In the genomic region with DNA sequence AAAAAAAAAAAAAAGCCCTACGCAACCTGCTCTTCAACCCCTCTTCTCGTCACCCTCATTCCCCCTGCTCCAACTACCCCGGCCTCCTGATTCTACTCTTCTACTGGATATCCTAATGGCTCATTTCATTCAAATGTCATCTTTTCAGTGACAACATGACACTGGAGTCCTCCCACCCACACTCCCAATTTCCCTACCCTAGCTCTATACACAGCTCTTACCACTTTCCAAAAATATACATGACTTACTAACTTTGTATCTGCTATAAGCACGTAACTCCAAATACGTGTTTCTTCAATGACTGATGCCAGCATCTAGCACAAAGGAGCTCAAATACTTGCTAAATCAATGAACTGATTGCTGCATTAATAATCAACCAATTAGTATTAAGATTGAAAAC, we compare ENCODE assay signal across 19 cellular contexts. TPM values are rescaled to one million over a fixed set of nuclear protein-coding genes. Genes with fewer than 3 reads are reported as not detected.
A peak's percentile ranks its signal among the peaks of the same experiment; 100 is the strongest.
DNase-seq lines count a peak whose midpoint lies in the region; ATAC-seq and TF ChIP-seq lines count a peak whose summit lies in the region.
"Had no signal": no experiment of that assay in that cellular context is flagged by ENCODE, and none has a peak within 500 bp of the region (broad histone marks: within the 10 kb centered on the region; RNA-seq: fewer than 3 reads in every experiment).

No MANE protein-coding gene starts in this region.

- WGBS in gastroesophageal sphincter (ENCODE audit: low coverage in 1 of 2), 2 donors = 76 to 87% methylated on average over 5 of the region's 5 CpGs

- H3K4me1 ChIP-seq in gastroesophageal sphincter = peaks cover 0 to 69% (median 3%) of the 10 kb centered on the region in 3 donors

- H3K27me3 ChIP-seq in gastroesophageal sphincter = no peaks in the 10 kb centered on the region
- H3K27me3 ChIP-seq: body of pancreas, upper lobe of left lung had no signal

- H3K36me3 Mint-ChIP-seq in activated T-cell treated with anti-CD3 and anti-CD28 coated beads, Interleukin-2, amount 50 U/mL, for 24 hours (ENCODE audit: low read depth) = peaks cover 41% of the 10 kb centered on the region
- peaks cover 11% of the 10 kb centered on the region for H3K36me3 Mint-ChIP-seq in dendritic cell treated with granulocyte-macrophage colony-stimulating factor and Interleukin-4, amounts not matched to agents 40 ng/mL and 50 ng/mL, for 4 days (ENCODE audit: low read depth)

- no peak for TF ChIP-seq POLR2A in gastroesophageal sphincter (IDR thresholded peaks at IDR 0.05)

- TF ChIP-seq CTCF in gastroesophageal sphincter (IDR thresholded peaks at IDR 0.05) = no peak

- H3K4me3 ChIP-seq in gastroesophageal sphincter = no peak overlapping the region
- H3K4me3 ChIP-seq: A549, body of pancreas, upper lobe of left lung had no signal

- ATAC-seq in gastroesophageal sphincter = no peak
- ATAC-seq: A549; activated CD8-positive, alpha-beta memory T cell treated with anti-CD3 and anti-CD28 coated beads, Interleukin-2, amount 10 ng/mL, durations not matched to agents 7 days and 5 days; body of pancreas; esophagus mucosa; left lobe of liver; Right ventricle myocardium inferior had no signal

- no peak overlapping the region for H3K27ac ChIP-seq in gastroesophageal sphincter
- H3K27ac ChIP-seq: A549, body of pancreas, C4-2B, upper lobe of left lung had no signal

- no peaks in the 10 kb centered on the region for H3K9me3 Mint-ChIP-seq in activated T-cell treated with anti-CD3 and anti-CD28 coated beads, Interleukin-2, amount 50 U/mL, for 24 hours
- H3K9me3 Mint-ChIP-seq in dendritic cell treated with granulocyte-macrophage colony-stimulating factor and Interleukin-4, amounts not matched to agents 40 ng/mL and 50 ng/mL, for 4 days = no peaks in the 10 kb centered on the region
- H3K9me3 Mint-ChIP-seq: activated B cell treated with CpG ODN at 0.5 μM for 24 hours had no signal

- POLR2A ChIA-PET in HEK293T (lab: Yijun Ruan, JAX) = interaction anchor here (5.8 kb wide), 1 partner anchor 12 kb away, joined by 54 read pairs; a partner anchor contains a TSS

- H3K9me3 ChIP-seq in gastroesophageal sphincter = no peaks in the 10 kb centered on the region
- H3K9me3 ChIP-seq: A549, body of pancreas, upper lobe of left lung had no signal

- no peak for TF ChIP-seq EP300 in gastroesophageal sphincter (IDR thresholded peaks at IDR 0.05)

- H3K27me3 Mint-ChIP-seq in activated T-cell treated with anti-CD3 and anti-CD28 coated beads, Interleukin-2, amount 50 U/mL, for 24 hours = no peaks in the 10 kb centered on the region
- H3K27me3 Mint-ChIP-seq in dendritic cell treated with granulocyte-macrophage colony-stimulating factor and Interleukin-4, amounts not matched to agents 40 ng/mL and 50 ng/mL, for 4 days = no peaks in the 10 kb centered on the region
- H3K27me3 Mint-ChIP-seq: activated B cell treated with CpG ODN at 0.5 μM for 24 hours; activated CD8-positive, alpha-beta memory T cell treated with anti-CD3 and anti-CD28 coated beads, Interleukin-2, amount 10 ng/mL, durations not matched to agents 7 days and 5 days had no signal

- H3K27ac Mint-ChIP-seq in activated T-cell treated with anti-CD3 and anti-CD28 coated beads, Interleukin-2, amount 50 U/mL, for 24 hours = peak overlapping the region; percentile 7
- peak overlapping the region; percentile 74 for H3K27ac Mint-ChIP-seq in dendritic cell treated with granulocyte-macrophage colony-stimulating factor and Interleukin-4, amounts not matched to agents 40 ng/mL and 50 ng/mL, for 4 days
- H3K27ac Mint-ChIP-seq: activated CD8-positive, alpha-beta memory T cell treated with anti-CD3 and anti-CD28 coated beads, Interleukin-2, amount 10 ng/mL, durations not matched to agents 7 days and 5 days had no signal

- CTCF ChIA-PET in HEK293T (lab: Yijun Ruan, JAX) = no interaction called here

- no peak overlapping the region for H3K4me3 Mint-ChIP-seq in activated T-cell treated with anti-CD3 and anti-CD28 coated beads, Interleukin-2, amount 50 U/mL, for 24 hours
- H3K4me3 Mint-ChIP-seq in dendritic cell treated with granulocyte-macrophage colony-stimulating factor and Interleukin-4, amounts not matched to agents 40 ng/mL and 50 ng/mL, for 4 days = peak overlapping the region; percentile 27
- H3K4me3 Mint-ChIP-seq: activated B cell treated with CpG ODN at 0.5 μM for 24 hours; activated CD8-positive, alpha-beta memory T cell treated with anti-CD3 and anti-CD28 coated beads, Interleukin-2, amount 10 ng/mL, durations not matched to agents 7 days and 5 days had no signal

- peaks cover 77% of the 10 kb centered on the region for H3K4me1 Mint-ChIP-seq in activated T-cell treated with anti-CD3 and anti-CD28 coated beads, Interleukin-2, amount 50 U/mL, for 24 hours (ENCODE audit: low read depth)
- H3K4me1 Mint-ChIP-seq in dendritic cell treated with granulocyte-macrophage colony-stimulating factor and Interleukin-4, amounts not matched to agents 40 ng/mL and 50 ng/mL, for 4 days (ENCODE audit: low read depth) = peaks cover 80% of the 10 kb centered on the region

- peaks cover 0 to 3% of the 10 kb centered on the region in 2 donors for H3K36me3 ChIP-seq in gastroesophageal sphincter

- intact Hi-C loops in dendritic cell treated with granulocyte-macrophage colony-stimulating factor and Interleukin-4, amounts not matched to agents 40 ng/mL and 50 ng/mL, for 4 days (cut with micrococcal nuclease) = no loop called here

- DNase-seq in activated T-cell treated with anti-CD3 and anti-CD28 coated beads, Interleukin-2, amount 50 U/mL, for 24 hours = no peak
- no peak for DNase-seq in activated T-cell treated with anti-CD3 and anti-CD28 coated beads, Interleukin-2, amount 50 U/mL, for 1 hour
- DNase-seq in HEK293T (ENCODE audit: extremely low spot score) (no peak), putamen (ENCODE audit: low spot score) (peak; percentile 43), A172 (ENCODE audit: low spot score) (no peak), NCI-H774 (lab: John Stamatoyannopoulos, UW) (no peak)
- DNase-seq: activated B cell treated with CpG ODN at 0.5 μM for 24 hours; activated CD8-positive, alpha-beta memory T cell treated with anti-CD3 and anti-CD28 coated beads, Interleukin-2, amount 10 ng/mL, durations not matched to agents 7 days and 5 days; body of pancreas; EL; NCI-H1930; upper lobe of left lung had no signal

TF ChIP-seq in HEK293T, 16 proteins besides CTCF, POLR2A, EP300 and RAD21:
- TF ChIP-seq CTBP1 (IDR thresholded peaks at IDR 0.05; ENCODE audit: borderline replicate concordance) (no peak), SP1 (IDR thresholded peaks at IDR 0.05) (no peak), ZNF384 (IDR thresholded peaks at IDR 0.05) (peak; percentile 2; the same call in 1 of the 2 replicates)

RNA-seq across cellular contexts. Expression of a gene that starts 11.4 kb away (rescaled TPM):
- total RNA-seq in A172 (2014; rRNA removed; shearing (Covaris generic)) = 32.6 and 34.5 TPM in 2 replicates
- total RNA-seq in gastroesophageal sphincter = 10 to 100 TPM; 73.6 to 95.2 (median 80.6) TPM
